In the genomic region with DNA sequence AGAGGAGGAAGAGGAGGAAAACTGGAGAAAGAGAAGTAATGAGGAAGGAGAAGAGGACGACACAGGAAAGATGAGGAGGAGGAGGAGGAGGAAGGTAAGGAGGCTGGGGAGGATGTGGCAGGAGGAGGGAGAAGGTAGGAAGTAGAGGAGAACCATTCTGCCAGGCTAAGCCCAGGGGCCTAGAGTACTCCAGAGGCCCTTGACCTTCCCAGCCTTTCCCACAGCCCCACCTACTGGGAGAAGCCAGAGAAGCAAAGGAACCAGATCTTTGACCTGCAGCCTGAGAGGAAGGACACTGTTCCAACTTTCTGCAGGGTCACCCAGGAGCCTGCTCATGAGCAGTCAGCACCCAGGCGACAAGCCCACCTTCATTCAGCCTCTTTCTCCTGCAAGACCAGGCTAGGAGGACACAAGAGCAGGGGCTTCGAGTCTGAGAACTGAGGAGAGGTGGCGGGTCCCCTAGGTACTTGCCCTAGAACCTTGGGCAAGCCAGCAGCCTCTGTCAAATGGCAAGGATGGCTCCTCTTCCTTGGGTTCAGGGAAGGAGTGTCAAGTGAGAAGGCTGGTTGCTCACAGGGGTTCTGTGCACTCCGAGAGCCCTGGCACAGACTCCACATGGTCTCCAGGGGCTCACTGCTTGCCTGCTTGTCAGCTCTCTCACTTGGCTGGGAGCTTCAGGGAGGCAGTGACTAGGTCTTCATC, we compare ENCODE assay signal across 9 cellular contexts. TPM values are rescaled to one million over a fixed set of nuclear protein-coding genes. Genes with fewer than 3 reads are reported as not detected.
A peak's percentile ranks its signal among the peaks of the same experiment; 100 is the strongest.
DNase-seq lines count a peak whose midpoint lies in the region; ATAC-seq lines count a peak whose summit lies in the region.
"Had no signal": no experiment of that assay in that cellular context is flagged by ENCODE, and none has a peak within 500 bp of the region (broad histone marks: within the 10 kb centered on the region; RNA-seq: fewer than 3 reads in every experiment).

No MANE protein-coding gene starts in this region.

- no peaks in the 10 kb centered on the region for H3K9me3 Mint-ChIP-seq in activated CD4-positive, alpha-beta memory T cell treated with anti-CD3 and anti-CD28 coated beads, Interleukin-2, amount 10 ng/mL, durations not matched to agents 7 days and 5 days
- H3K9me3 Mint-ChIP-seq in activated CD4-positive, alpha-beta memory T cell treated with anti-CD3 and anti-CD28 coated beads for 36 hours, result no peaks in the 10 kb centered on the region
- H3K9me3 Mint-ChIP-seq: naive B cell had no signal

- H3K4me1 Mint-ChIP-seq in activated CD4-positive, alpha-beta memory T cell treated with anti-CD3 and anti-CD28 coated beads, Interleukin-2, amount 10 ng/mL, durations not matched to agents 7 days and 5 days, result peaks cover 2% of the 10 kb centered on the region
- H3K4me1 Mint-ChIP-seq in activated CD4-positive, alpha-beta memory T cell treated with anti-CD3 and anti-CD28 coated beads for 36 hours (ENCODE audit: low read depth), result peaks cover 10% of the 10 kb centered on the region

- CTCF ChIA-PET in activated CD4-positive, alpha-beta memory T cell treated with anti-CD3 and anti-CD28 coated beads, Interleukin-2, amount 10 ng/mL, durations not matched to agents 7 days and 5 days (lab: Charles Lee), result no interaction called here
- CTCF ChIA-PET in activated CD4-positive, alpha-beta memory T cell treated with anti-CD3 and anti-CD28 coated beads for 36 hours (lab: Charles Lee), result interaction anchor here (1.2 kb wide), 1 partner anchor 51 kb away, joined by 3 read pairs; no protein-coding TSS in a partner anchor

- H3K36me3 Mint-ChIP-seq in activated CD4-positive, alpha-beta memory T cell treated with anti-CD3 and anti-CD28 coated beads, Interleukin-2, amount 10 ng/mL, durations not matched to agents 7 days and 5 days (ENCODE audit: low read depth), result no peaks in the 10 kb centered on the region
- H3K36me3 Mint-ChIP-seq in activated CD4-positive, alpha-beta memory T cell treated with anti-CD3 and anti-CD28 coated beads for 36 hours, result no peaks in the 10 kb centered on the region
- H3K36me3 Mint-ChIP-seq: naive B cell had no signal

- POLR2A ChIA-PET in activated CD4-positive, alpha-beta memory T cell treated with anti-CD3 and anti-CD28 coated beads, Interleukin-2, amount 10 ng/mL, durations not matched to agents 7 days and 5 days (lab: Charles Lee), result no interaction called here
- POLR2A ChIA-PET in activated CD4-positive, alpha-beta memory T cell treated with anti-CD3 and anti-CD28 coated beads for 36 hours (lab: Charles Lee), result no interaction called here

- no peaks in the 10 kb centered on the region for H3K27me3 ChIP-seq in right cardiac atrium (ENCODE audit: control insufficient read depth, insufficient read depth)

- H3K27ac ChIP-seq in right cardiac atrium (ENCODE audit: low read length) (no peak overlapping the region), temporal lobe (ENCODE audit: low read depth, low read length) (peak overlapping the region; percentile 62)

- no peak overlapping the region for H3K27ac Mint-ChIP-seq in activated CD4-positive, alpha-beta memory T cell treated with anti-CD3 and anti-CD28 coated beads, Interleukin-2, amount 10 ng/mL, durations not matched to agents 7 days and 5 days
- H3K27ac Mint-ChIP-seq in activated CD4-positive, alpha-beta memory T cell treated with anti-CD3 and anti-CD28 coated beads for 36 hours, result no peak overlapping the region
- H3K27ac Mint-ChIP-seq: naive B cell had no signal

- H3K4me3 ChIP-seq in right cardiac atrium (ENCODE audit: low read length), result no peak overlapping the region

- no peak overlapping the region for H3K4me3 Mint-ChIP-seq in activated CD4-positive, alpha-beta memory T cell treated with anti-CD3 and anti-CD28 coated beads, Interleukin-2, amount 10 ng/mL, durations not matched to agents 7 days and 5 days
- H3K4me3 Mint-ChIP-seq in activated CD4-positive, alpha-beta memory T cell treated with anti-CD3 and anti-CD28 coated beads for 36 hours, result no peak overlapping the region
- H3K4me3 Mint-ChIP-seq: naive B cell had no signal

- intact Hi-C loops in activated CD4-positive, alpha-beta memory T cell treated with anti-CD3 and anti-CD28 coated beads for 36 hours (cut with micrococcal nuclease), result no loop called here
- intact Hi-C loops in right cardiac atrium (cut with DNase I), result loop anchor here in 1 of 4 donors (5.0 kb wide), 1 partner anchor 34 kb away; no protein-coding TSS in a partner anchor

- ATAC-seq in right cardiac atrium (peak in 1 of 2 donors; percentile 16), HG03280 (IDR thresholded peaks at IDR 0.05; ENCODE audit: unreplicated experiment) (no peak)

- H3K9me3 ChIP-seq in right cardiac atrium (ENCODE audit: control insufficient read depth, low read length), result no peaks in the 10 kb centered on the region

- peak; percentile 6 for DNase-seq in activated CD4-positive, alpha-beta memory T cell treated with anti-CD3 and anti-CD28 coated beads, Interleukin-2, amount 10 ng/mL, durations not matched to agents 7 days and 5 days
- no peak for DNase-seq in activated CD4-positive, alpha-beta memory T cell treated with anti-CD3 and anti-CD28 coated beads for 36 hours
- peak; percentile 5 to 20 for DNase-seq in SW 1271 (lab: John Stamatoyannopoulos, UW)
- peak; percentile 80 to 85 (median 83) for DNase-seq in right cardiac atrium
- no peak for DNase-seq in NCI-H345 treated with DMSO at 0.1 percent for 48 hours (lab: John Stamatoyannopoulos, UW; ENCODE audit: unreplicated experiment)
- no peak for DNase-seq in effector CD4-positive, alpha-beta T cell
- DNase-seq: naive B cell had no signal

- H3K4me1 ChIP-seq in right cardiac atrium (ENCODE audit: control insufficient read depth, insufficient read depth, low read length), result peaks cover 7% of the 10 kb centered on the region

- peaks cover 14% of the 10 kb centered on the region for H3K27me3 Mint-ChIP-seq in activated CD4-positive, alpha-beta memory T cell treated with anti-CD3 and anti-CD28 coated beads, Interleukin-2, amount 10 ng/mL, durations not matched to agents 7 days and 5 days
- H3K27me3 Mint-ChIP-seq in activated CD4-positive, alpha-beta memory T cell treated with anti-CD3 and anti-CD28 coated beads for 36 hours, result peaks cover 17% of the 10 kb centered on the region

- WGBS in right cardiac atrium, result 68% methylated on average over 5 of the region's 5 CpGs

RNA-seq across cellular contexts. Expression of a gene that starts 27.9 kb away (rescaled TPM):
- 1 to 10 TPM; 1.4 to 2.0 TPM for total RNA-seq in activated CD4-positive, alpha-beta memory T cell treated with anti-CD3 and anti-CD28 coated beads, Interleukin-2, amount 10 ng/mL, durations not matched to agents 7 days and 5 days
- 1 to 10 TPM in 1 of 2 experiments, under 1 TPM in 1; 0.90 to 1.2 TPM for total RNA-seq in activated CD4-positive, alpha-beta memory T cell treated with anti-CD3 and anti-CD28 coated beads for 36 hours
- 10 to 100 TPM; 21.6 to 57.1 (median 44.9) TPM for total RNA-seq in right cardiac atrium
- polyA plus RNA-seq in right cardiac atrium, result 25.3 TPM
- 1.2 TPM for total RNA-seq in temporal lobe

RNA-seq across cellular contexts. Expression of a gene that starts 45.0 kb away (rescaled TPM):
- total RNA-seq in activated CD4-positive, alpha-beta memory T cell treated with anti-CD3 and anti-CD28 coated beads, Interleukin-2, amount 10 ng/mL, durations not matched to agents 7 days and 5 days, result not detected
- not detected for total RNA-seq in activated CD4-positive, alpha-beta memory T cell treated with anti-CD3 and anti-CD28 coated beads for 36 hours
- under 1 TPM in 1 of 4 donors, not detected in 3; 0.34 TPM for total RNA-seq in right cardiac atrium
- 0.16 TPM for polyA plus RNA-seq in right cardiac atrium
- total RNA-seq in temporal lobe, result 0.25 TPM

RNA-seq across cellular contexts. Expression of a gene that starts 57.0 kb away (rescaled TPM):
- total RNA-seq in activated CD4-positive, alpha-beta memory T cell treated with anti-CD3 and anti-CD28 coated beads, Interleukin-2, amount 10 ng/mL, durations not matched to agents 7 days and 5 days, result not detected
- not detected for total RNA-seq in activated CD4-positive, alpha-beta memory T cell treated with anti-CD3 and anti-CD28 coated beads for 36 hours
- total RNA-seq in right cardiac atrium, result under 1 TPM in 3 of 4 donors, not detected in 1; 0.17 to 0.31 (median 0.22) TPM
- polyA plus RNA-seq in right cardiac atrium, result 0.05 TPM
- not detected for total RNA-seq in temporal lobe

Comparison
In these comparisons a context has a peak if more than half of its experiments do, and no peak if none do; other contexts are left out.
1. DNase-seq: peak in activated CD4-positive, alpha-beta memory T cell treated with anti-CD3 and anti-CD28 coated beads, Interleukin-2, amount 10 ng/mL, durations not matched to agents 7 days and 5 days (single experiment), SW 1271 (2 of 2) and right cardiac atrium (3 of 3); none in activated CD4-positive, alpha-beta memory T cell treated with anti-CD3 and anti-CD28 coated beads for 36 hours (single experiment), NCI-H345 treated with DMSO at 0.1 percent for 48 hours (single experiment) and effector CD4-positive, alpha-beta T cell (single experiment).
2. RNA of a gene that starts 27.9 kb away (total RNA-seq): 21.6 to 57.1 TPM in right cardiac atrium; 1.4 to 2.0 TPM in activated CD4-positive, alpha-beta memory T cell treated with anti-CD3 and anti-CD28 coated beads, Interleukin-2, amount 10 ng/mL, durations not matched to agents 7 days and 5 days, 1.2 TPM in temporal lobe (single experiment) and 0.90 to 1.2 TPM in activated CD4-positive, alpha-beta memory T cell treated with anti-CD3 and anti-CD28 coated beads for 36 hours; every median in the first group is over 4 times any median in the second.